Comparison of ENCODE assay signal across 8 cellular contexts in the genomic region with DNA sequence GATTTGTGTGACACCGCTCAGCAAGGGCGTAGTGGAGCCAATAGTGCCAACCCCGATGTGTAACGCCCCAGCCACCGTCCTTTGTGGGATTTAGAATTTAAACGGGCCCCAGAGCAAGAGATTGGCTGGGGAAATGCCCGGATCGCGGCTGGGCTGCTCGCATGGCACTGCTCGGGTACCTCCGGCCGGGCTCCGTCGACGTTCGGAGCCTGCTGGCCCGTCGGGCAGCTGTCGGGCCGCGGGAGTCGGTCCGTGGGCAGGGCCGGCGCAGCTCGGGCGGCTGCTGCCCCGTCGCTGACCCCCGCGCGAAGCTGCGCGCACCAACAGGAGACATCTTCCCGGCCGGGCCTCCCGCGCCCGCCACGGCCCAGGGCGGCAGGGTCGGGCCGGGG. TPM values are rescaled to one million over a fixed set of nuclear protein-coding genes. Genes with fewer than 3 reads are reported as not detected.
A peak's percentile ranks its signal among the peaks of the same experiment; 100 is the strongest.
DNase-seq lines count a peak whose midpoint lies in the region; ATAC-seq and TF ChIP-seq lines count a peak whose summit lies in the region.

No MANE protein-coding gene starts in this region.

- H4K20me1 ChIP-seq in OCI-LY3 (ENCODE audit: insufficient read depth, low read length): peaks cover 12% of the 10 kb centered on the region

- H3K36me3 ChIP-seq in OCI-LY3 (replicated peaks; ENCODE audit: low read depth, low read length) (peaks cover 17% of the 10 kb centered on the region), iPS-18a (ENCODE audit: control insufficient read depth, low read depth, low read length) (no peaks in the 10 kb centered on the region), skeletal muscle tissue (ENCODE audit: control insufficient read depth in 3 of 3, insufficient read depth in 3 of 3, low read length in 3 of 3) (peaks cover 0 to 2% (median 0%) of the 10 kb centered on the region in 3 donors)

- peaks cover 15% of the 10 kb centered on the region for H3K36me3 Mint-ChIP-seq in activated naive CD8-positive, alpha-beta T cell treated with anti-CD3 and anti-CD28 coated beads, Interleukin-2, amount 50 U/mL, for 24 hours (ENCODE audit: low read depth)

- peak; percentile 65 for DNase-seq in activated naive CD8-positive, alpha-beta T cell treated with anti-CD3 and anti-CD28 coated beads, Interleukin-2, amount 50 U/mL, for 24 hours
- DNase-seq in 8988T: no peak
- no peak for DNase-seq in amniotic stem cell (lab: John Stamatoyannopoulos, UW)

- H3K27me3 ChIP-seq in OCI-LY3 (ENCODE audit: low read depth, low read length) (no peaks in the 10 kb centered on the region), iPS-18a (ENCODE audit: control insufficient read depth, insufficient read depth, low read length) (peaks cover 11% of the 10 kb centered on the region), skeletal muscle tissue (ENCODE audit: control insufficient read depth in 3 of 3, insufficient read depth in 3 of 3, low read length in 3 of 3) (no peaks in the 10 kb centered on the region)

- peaks cover 50% of the 10 kb centered on the region for H3K4me1 ChIP-seq in OCI-LY3 (ENCODE audit: low read length)
- peaks cover 10% of the 10 kb centered on the region for H3K4me1 ChIP-seq in iPS-18a (ENCODE audit: control insufficient read depth, low read depth, low read length)
- H3K4me1 ChIP-seq in skeletal muscle tissue (ENCODE audit: control insufficient read depth in 3 of 3, insufficient read depth in 3 of 3, low read length in 3 of 3): peaks cover 0 to 11% (median 9%) of the 10 kb centered on the region in 3 donors

- H3K79me2 ChIP-seq in OCI-LY3 (ENCODE audit: low read length): peaks cover 50% of the 10 kb centered on the region

- peak overlapping the region; percentile 68 for H3K27ac Mint-ChIP-seq in activated naive CD8-positive, alpha-beta T cell treated with anti-CD3 and anti-CD28 coated beads, Interleukin-2, amount 50 U/mL, for 24 hours

- H3K4me1 Mint-ChIP-seq in activated naive CD8-positive, alpha-beta T cell treated with anti-CD3 and anti-CD28 coated beads, Interleukin-2, amount 50 U/mL, for 24 hours: peaks cover 27% of the 10 kb centered on the region

- H3K27ac ChIP-seq in OCI-LY3 (ENCODE audit: low read length) (peak overlapping the region; percentile 64), iPS-18a (ENCODE audit: low read length) (no peak overlapping the region), skeletal muscle tissue (ENCODE audit: low read depth, low read length) (peak overlapping the region; percentile 71)

- H3K9ac ChIP-seq in OCI-LY3 (ENCODE audit: low read length): peak overlapping the region; percentile 96
- peak overlapping the region; percentile 2 for H3K9ac ChIP-seq in iPS-18a (ENCODE audit: low read length)
- peak overlapping the region; percentile 75 to 95 (median 78) for H3K9ac ChIP-seq in skeletal muscle tissue (ENCODE audit: low read depth in 1 of 3, low read length in 3 of 3)

- H2AFZ ChIP-seq in OCI-LY3 (ENCODE audit: low read depth, low read length): peak overlapping the region; percentile 16

- no peaks in the 10 kb centered on the region for H3K9me3 Mint-ChIP-seq in activated naive CD8-positive, alpha-beta T cell treated with anti-CD3 and anti-CD28 coated beads, Interleukin-2, amount 50 U/mL, for 24 hours

- H3K4me3 ChIP-seq in GM08714 (ENCODE audit: low read length): peak overlapping the region; percentile 57; the same call in 1 of the 2 replicates
- H3K4me3 ChIP-seq in OCI-LY3 (ENCODE audit: low read length): peak overlapping the region; percentile 83
- H3K4me3 ChIP-seq in iPS-18a (ENCODE audit: low read length): peak overlapping the region; percentile 58
- H3K4me3 ChIP-seq in skeletal muscle tissue (ENCODE audit: low read length in 3 of 3): peak overlapping the region; percentile 55 to 64 (median 61)

- H3K4me3 Mint-ChIP-seq in activated naive CD8-positive, alpha-beta T cell treated with anti-CD3 and anti-CD28 coated beads, Interleukin-2, amount 50 U/mL, for 24 hours: peak overlapping the region; percentile 73

- H3K9me3 ChIP-seq in OCI-LY3 (ENCODE audit: insufficient read depth, low read length): no peaks in the 10 kb centered on the region
- no peaks in the 10 kb centered on the region for H3K9me3 ChIP-seq in iPS-18a (ENCODE audit: control insufficient read depth, low read depth, low read length)
- no peaks in the 10 kb centered on the region for H3K9me3 ChIP-seq in skeletal muscle tissue (ENCODE audit: control insufficient read depth in 3 of 3, low read length in 3 of 3)

- no peaks in the 10 kb centered on the region for H3K27me3 Mint-ChIP-seq in activated naive CD8-positive, alpha-beta T cell treated with anti-CD3 and anti-CD28 coated beads, Interleukin-2, amount 50 U/mL, for 24 hours

- no peak for TF ChIP-seq CTCF in OCI-LY3 (IDR thresholded peaks at IDR 0.05; ENCODE audit: low read depth, low read length)

- H3K4me2 ChIP-seq in OCI-LY3 (ENCODE audit: low read length): peak overlapping the region; percentile 86

- ATAC-seq in activated naive CD8-positive, alpha-beta T cell treated with anti-CD3 and anti-CD28 coated beads, Interleukin-2, amount 50 U/mL, for 24 hours: peak; percentile 8
- ATAC-seq in HG02840 (IDR thresholded peaks at IDR 0.05; ENCODE audit: low FRiP score, unreplicated experiment): no peak

RNA-seq across cellular contexts. Expression of a gene that starts 1.4 kb away (rescaled TPM):
- 43.8 TPM for total RNA-seq in skeletal muscle tissue

Comparison
In these comparisons a context has a peak if more than half of its experiments do, and no peak if none do; other contexts are left out.
1. H3K9ac ChIP-seq: peak in every context shown above with its lines; median percentile 96 in OCI-LY3; 78 in skeletal muscle tissue; 2 in iPS-18a.